Comparison of ENCODE assay signal across 1 cellular context in genomic region chr7:140696679-140697446, GRCh38.
TF ChIP-seq lines count a peak whose summit lies in the region.

TSS of gene NDUFB2 (plus strand) at chr7:140696708. CDS start at chr7:140696745, 37 bp downstream.

TF ChIP-seq in HepG2, 621 proteins besides CTCF, POLR2A, EP300 and RAD21 (continued from another document and continues in another):
- TF ChIP-seq, protein P1, sequence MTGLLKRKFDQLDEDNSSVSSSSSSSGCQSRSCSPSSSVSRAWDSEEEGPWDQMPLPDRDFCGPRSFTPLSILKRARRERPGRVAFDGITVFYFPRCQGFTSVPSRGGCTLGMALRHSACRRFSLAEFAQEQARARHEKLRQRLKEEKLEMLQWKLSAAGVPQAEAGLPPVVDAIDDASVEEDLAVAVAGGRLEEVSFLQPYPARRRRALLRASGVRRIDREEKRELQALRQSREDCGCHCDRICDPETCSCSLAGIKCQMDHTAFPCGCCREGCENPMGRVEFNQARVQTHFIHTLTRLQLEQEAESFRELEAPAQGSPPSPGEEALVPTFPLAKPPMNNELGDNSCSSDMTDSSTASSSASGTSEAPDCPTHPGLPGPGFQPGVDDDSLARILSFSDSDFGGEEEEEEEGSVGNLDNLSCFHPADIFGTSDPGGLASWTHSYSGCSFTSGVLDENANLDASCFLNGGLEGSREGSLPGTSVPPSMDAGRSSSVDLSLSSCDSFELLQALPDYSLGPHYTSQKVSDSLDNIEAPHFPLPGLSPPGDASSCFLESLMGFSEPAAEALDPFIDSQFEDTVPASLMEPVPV (CRISPR knock-in tag; IDR thresholded peaks at IDR 0.05) = peak; percentile 82; the same call in 1 of the 2 replicates
- TF ChIP-seq GLI4 (CRISPR knock-in tag; IDR thresholded peaks at IDR 0.05; ENCODE audit: borderline replicate concordance) (no peak), ZNF792 (CRISPR knock-in tag; IDR thresholded peaks at IDR 0.05) (peak; percentile 81; the same call in 1 of the 2 replicates), ATF7-NPFF (CRISPR knock-in tag; IDR thresholded peaks at IDR 0.05; ENCODE audit: low read depth) (peak; percentile 91), HOXA5 (CRISPR knock-in tag; IDR thresholded peaks at IDR 0.05) (peak; percentile 84; the same call in 1 of the 2 replicates), ISL2 (CRISPR knock-in tag; IDR thresholded peaks at IDR 0.05) (peak; percentile 19; the same call in 1 of the 2 replicates), PHF5A (CRISPR knock-in tag; IDR thresholded peaks at IDR 0.05; ENCODE audit: low read depth, unreplicated experiment) (peak; percentile 58), MTA3 (CRISPR knock-in tag; IDR thresholded peaks at IDR 0.05) (no peak), ZNF44 (CRISPR knock-in tag; IDR thresholded peaks at IDR 0.05) (no peak), CBX2 (IDR thresholded peaks at IDR 0.05; ENCODE audit: low read depth, low read length) (no peak), CBX2 (CRISPR knock-in tag; IDR thresholded peaks at IDR 0.05; ENCODE audit: low read depth) (no peak), ZNF724P (CRISPR knock-in tag; IDR thresholded peaks at IDR 0.05; ENCODE audit: borderline replicate concordance) (peak; percentile 88; the same call in 1 of the 2 replicates), ZNF773 (CRISPR knock-in tag; IDR thresholded peaks at IDR 0.05; ENCODE audit: borderline replicate concordance) (peak; percentile 28; the same call in 1 of the 2 replicates), RXRA (CRISPR knock-in tag; IDR thresholded peaks at IDR 0.05) (peak; percentile 60), REXO4 (CRISPR knock-in tag; IDR thresholded peaks at IDR 0.05; ENCODE audit: borderline replicate concordance) (no peak), MBNL3 (CRISPR knock-in tag; conservative IDR thresholded peaks at IDR 0.05) (no peak), ZNF296 (CRISPR knock-in tag; conservative IDR thresholded peaks at IDR 0.05) (no peak), ZNF605 (CRISPR knock-in tag; IDR thresholded peaks at IDR 0.05) (no peak; the same call in 1 of the 2 replicates), MTA1 (CRISPR knock-in tag; IDR thresholded peaks at IDR 0.05; ENCODE audit: borderline replicate concordance) (no peak), NCOA5 (CRISPR knock-in tag; IDR thresholded peaks at IDR 0.05) (0 out of 2 replicates have a peak, but pooled peaks have one; percentile 20), MED13 (CRISPR knock-in tag; IDR thresholded peaks at IDR 0.05) (peak; percentile 36), SP140L (CRISPR knock-in tag; IDR thresholded peaks at IDR 0.05; ENCODE audit: borderline replicate concordance) (no peak), ZNF431 (CRISPR knock-in tag; IDR thresholded peaks at IDR 0.05; ENCODE audit: borderline replicate concordance, low read depth) (peak; percentile 62), SPEN (CRISPR knock-in tag; IDR thresholded peaks at IDR 0.05; ENCODE audit: low read depth) (peak; percentile 29), ZNF234 (CRISPR knock-in tag; conservative IDR thresholded peaks at IDR 0.05) (peak; percentile 83; the same call in 1 of the 2 replicates), ZC3H4 (CRISPR knock-in tag; IDR thresholded peaks at IDR 0.05; ENCODE audit: borderline replicate concordance) (no peak), ZNF343 (CRISPR knock-in tag; IDR thresholded peaks at IDR 0.05) (peak; percentile 88), ZNF83 (CRISPR knock-in tag; IDR thresholded peaks at IDR 0.05; ENCODE audit: borderline replicate concordance) (0 out of 2 replicates have a peak, but pooled peaks have one; percentile 37), ZZZ3 (CRISPR knock-in tag; IDR thresholded peaks at IDR 0.05; ENCODE audit: borderline replicate concordance) (0 out of 2 replicates have a peak, but pooled peaks have one; percentile 24), ZNF672 (CRISPR knock-in tag; IDR thresholded peaks at IDR 0.05) (no peak), ZFP41 (CRISPR knock-in tag; IDR thresholded peaks at IDR 0.05; ENCODE audit: borderline replicate concordance) (no peak), DR1 (CRISPR knock-in tag; IDR thresholded peaks at IDR 0.05) (0 out of 2 replicates have a peak, but pooled peaks have one; percentile 17), KLF15 (CRISPR knock-in tag; IDR thresholded peaks at IDR 0.05; ENCODE audit: borderline replicate concordance) (peak; percentile 30; the same call in 1 of the 2 replicates), MLLT10 (CRISPR knock-in tag; IDR thresholded peaks at IDR 0.05) (no peak), CEBPG (CRISPR knock-in tag; IDR thresholded peaks at IDR 0.05) (no peak; the same call in 1 of the 2 replicates), RXRB (CRISPR knock-in tag; IDR thresholded peaks at IDR 0.05; ENCODE audit: borderline replicate concordance) (peak; percentile 36), ZBTB39 (CRISPR knock-in tag; IDR thresholded peaks at IDR 0.05) (no peak; the same call in 1 of the 2 replicates), CBX5 (CRISPR knock-in tag; IDR thresholded peaks at IDR 0.05; ENCODE audit: borderline replicate concordance) (peak; percentile 23; the same call in 1 of the 2 replicates), RARA (CRISPR knock-in tag; IDR thresholded peaks at IDR 0.05) (no peak), NR3C1 (CRISPR knock-in tag; IDR thresholded peaks at IDR 0.05) (no peak), NKX3-1 (CRISPR knock-in tag; IDR thresholded peaks at IDR 0.05) (peak; percentile 59; the same call in 1 of the 2 replicates), ZNF737 (CRISPR knock-in tag; IDR thresholded peaks at IDR 0.05; ENCODE audit: borderline replicate concordance) (no peak), E2F1 (CRISPR knock-in tag; IDR thresholded peaks at IDR 0.05) (peak; percentile 75; the same call in 1 of the 2 replicates), ATRX (CRISPR knock-in tag; IDR thresholded peaks at IDR 0.05; ENCODE audit: borderline replicate concordance) (no peak)
- TF ChIP-seq, protein P2, sequence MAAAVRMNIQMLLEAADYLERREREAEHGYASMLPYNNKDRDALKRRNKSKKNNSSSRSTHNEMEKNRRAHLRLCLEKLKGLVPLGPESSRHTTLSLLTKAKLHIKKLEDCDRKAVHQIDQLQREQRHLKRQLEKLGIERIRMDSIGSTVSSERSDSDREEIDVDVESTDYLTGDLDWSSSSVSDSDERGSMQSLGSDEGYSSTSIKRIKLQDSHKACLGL (CRISPR knock-in tag; IDR thresholded peaks at IDR 0.05) = peak; percentile 50; the same call in 1 of the 2 replicates
- TF ChIP-seq, protein P3, sequence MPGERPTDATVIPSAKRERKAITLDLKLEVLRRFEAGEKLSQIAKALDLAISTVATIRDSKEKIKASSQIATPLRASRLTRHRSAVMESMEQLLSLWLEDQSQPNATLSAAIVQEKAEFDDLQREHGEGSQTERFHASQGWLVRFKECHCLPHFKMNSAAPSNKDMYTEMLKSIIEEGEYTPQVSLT (CRISPR knock-in tag; IDR thresholded peaks at IDR 0.05; ENCODE audit: borderline replicate concordance, low read depth) = no peak; the same call in 1 of the 2 replicates
- TF ChIP-seq, protein P4, sequence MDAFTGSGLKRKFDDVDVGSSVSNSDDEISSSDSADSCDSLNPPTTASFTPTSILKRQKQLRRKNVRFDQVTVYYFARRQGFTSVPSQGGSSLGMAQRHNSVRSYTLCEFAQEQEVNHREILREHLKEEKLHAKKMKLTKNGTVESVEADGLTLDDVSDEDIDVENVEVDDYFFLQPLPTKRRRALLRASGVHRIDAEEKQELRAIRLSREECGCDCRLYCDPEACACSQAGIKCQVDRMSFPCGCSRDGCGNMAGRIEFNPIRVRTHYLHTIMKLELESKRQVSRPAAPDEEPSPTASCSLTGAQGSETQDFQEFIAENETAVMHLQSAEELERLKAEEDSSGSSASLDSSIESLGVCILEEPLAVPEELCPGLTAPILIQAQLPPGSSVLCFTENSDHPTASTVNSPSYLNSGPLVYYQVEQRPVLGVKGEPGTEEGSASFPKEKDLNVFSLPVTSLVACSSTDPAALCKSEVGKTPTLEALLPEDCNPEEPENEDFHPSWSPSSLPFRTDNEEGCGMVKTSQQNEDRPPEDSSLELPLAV (CRISPR knock-in tag; conservative IDR thresholded peaks at IDR 0.05; ENCODE audit: low read depth) = 0 out of 2 replicates have a peak, but pooled peaks have one; percentile 34
- TF ChIP-seq, protein P5, sequence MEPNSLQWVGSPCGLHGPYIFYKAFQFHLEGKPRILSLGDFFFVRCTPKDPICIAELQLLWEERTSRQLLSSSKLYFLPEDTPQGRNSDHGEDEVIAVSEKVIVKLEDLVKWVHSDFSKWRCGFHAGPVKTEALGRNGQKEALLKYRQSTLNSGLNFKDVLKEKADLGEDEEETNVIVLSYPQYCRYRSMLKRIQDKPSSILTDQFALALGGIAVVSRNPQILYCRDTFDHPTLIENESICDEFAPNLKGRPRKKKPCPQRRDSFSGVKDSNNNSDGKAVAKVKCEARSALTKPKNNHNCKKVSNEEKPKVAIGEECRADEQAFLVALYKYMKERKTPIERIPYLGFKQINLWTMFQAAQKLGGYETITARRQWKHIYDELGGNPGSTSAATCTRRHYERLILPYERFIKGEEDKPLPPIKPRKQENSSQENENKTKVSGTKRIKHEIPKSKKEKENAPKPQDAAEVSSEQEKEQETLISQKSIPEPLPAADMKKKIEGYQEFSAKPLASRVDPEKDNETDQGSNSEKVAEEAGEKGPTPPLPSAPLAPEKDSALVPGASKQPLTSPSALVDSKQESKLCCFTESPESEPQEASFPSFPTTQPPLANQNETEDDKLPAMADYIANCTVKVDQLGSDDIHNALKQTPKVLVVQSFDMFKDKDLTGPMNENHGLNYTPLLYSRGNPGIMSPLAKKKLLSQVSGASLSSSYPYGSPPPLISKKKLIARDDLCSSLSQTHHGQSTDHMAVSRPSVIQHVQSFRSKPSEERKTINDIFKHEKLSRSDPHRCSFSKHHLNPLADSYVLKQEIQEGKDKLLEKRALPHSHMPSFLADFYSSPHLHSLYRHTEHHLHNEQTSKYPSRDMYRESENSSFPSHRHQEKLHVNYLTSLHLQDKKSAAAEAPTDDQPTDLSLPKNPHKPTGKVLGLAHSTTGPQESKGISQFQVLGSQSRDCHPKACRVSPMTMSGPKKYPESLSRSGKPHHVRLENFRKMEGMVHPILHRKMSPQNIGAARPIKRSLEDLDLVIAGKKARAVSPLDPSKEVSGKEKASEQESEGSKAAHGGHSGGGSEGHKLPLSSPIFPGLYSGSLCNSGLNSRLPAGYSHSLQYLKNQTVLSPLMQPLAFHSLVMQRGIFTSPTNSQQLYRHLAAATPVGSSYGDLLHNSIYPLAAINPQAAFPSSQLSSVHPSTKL (CRISPR knock-in tag; IDR thresholded peaks at IDR 0.05) = peak; percentile 5; the same call in 1 of the 2 replicates
- TF ChIP-seq, protein P6, sequence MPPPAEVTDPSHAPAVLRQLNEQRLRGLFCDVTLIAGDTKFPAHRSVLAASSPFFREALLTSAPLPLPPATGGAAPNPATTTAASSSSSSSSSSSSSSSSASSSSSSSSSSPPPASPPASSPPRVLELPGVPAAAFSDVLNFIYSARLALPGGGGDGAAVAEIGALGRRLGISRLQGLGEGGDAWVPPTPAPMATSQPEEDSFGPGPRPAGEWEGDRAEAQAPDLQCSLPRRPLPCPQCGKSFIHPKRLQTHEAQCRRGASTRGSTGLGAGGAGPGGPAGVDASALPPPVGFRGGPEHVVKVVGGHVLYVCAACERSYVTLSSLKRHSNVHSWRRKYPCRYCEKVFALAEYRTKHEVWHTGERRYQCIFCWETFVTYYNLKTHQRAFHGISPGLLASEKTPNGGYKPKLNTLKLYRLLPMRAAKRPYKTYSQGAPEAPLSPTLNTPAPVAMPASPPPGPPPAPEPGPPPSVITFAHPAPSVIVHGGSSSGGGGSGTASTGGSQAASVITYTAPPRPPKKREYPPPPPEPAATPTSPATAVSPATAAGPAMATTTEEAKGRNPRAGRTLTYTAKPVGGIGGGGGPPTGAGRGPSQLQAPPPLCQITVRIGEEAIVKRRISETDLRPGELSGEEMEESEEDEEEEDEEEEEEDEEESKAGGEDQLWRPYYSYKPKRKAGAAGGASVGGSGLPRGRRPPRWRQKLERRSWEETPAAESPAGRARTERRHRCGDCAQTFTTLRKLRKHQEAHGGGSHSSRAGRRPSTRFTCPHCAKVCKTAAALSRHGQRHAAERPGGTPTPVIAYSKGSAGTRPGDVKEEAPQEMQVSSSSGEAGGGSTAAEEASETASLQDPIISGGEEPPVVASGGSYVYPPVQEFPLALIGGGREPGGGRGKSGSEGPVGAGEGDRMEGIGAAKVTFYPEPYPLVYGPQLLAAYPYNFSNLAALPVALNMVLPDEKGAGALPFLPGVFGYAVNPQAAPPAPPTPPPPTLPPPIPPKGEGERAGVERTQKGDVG (CRISPR knock-in tag; IDR thresholded peaks at IDR 0.05; ENCODE audit: borderline replicate concordance) = 0 out of 2 replicates have a peak, but pooled peaks have one; percentile 40
- TF ChIP-seq, protein P7, sequence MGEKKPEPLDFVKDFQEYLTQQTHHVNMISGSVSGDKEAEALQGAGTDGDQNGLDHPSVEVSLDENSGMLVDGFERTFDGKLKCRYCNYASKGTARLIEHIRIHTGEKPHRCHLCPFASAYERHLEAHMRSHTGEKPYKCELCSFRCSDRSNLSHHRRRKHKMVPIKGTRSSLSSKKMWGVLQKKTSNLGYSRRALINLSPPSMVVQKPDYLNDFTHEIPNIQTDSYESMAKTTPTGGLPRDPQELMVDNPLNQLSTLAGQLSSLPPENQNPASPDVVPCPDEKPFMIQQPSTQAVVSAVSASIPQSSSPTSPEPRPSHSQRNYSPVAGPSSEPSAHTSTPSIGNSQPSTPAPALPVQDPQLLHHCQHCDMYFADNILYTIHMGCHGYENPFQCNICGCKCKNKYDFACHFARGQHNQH (CRISPR knock-in tag; IDR thresholded peaks at IDR 0.05) = peak; percentile 63
